In the genomic region with DNA sequence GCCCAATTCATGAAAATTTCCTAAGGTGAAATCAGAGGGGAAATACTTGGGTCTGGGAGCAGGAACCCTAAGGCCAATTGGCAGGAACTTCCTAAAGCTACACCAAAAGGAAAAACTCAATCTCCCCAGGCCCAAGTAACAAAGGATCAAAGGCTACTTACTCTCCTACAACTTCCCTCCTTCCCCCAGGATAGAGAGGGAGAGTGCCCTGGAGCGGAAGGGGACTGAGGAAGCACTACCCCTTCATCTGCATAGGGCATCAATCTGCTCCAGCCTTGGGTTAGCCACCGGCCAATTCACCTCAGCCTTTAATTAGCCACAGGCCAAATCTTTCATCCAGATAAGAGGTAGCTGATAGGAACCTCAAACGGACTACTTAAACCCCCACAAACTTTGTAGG, we compare ENCODE assay signal across 2 cellular contexts.
TF ChIP-seq lines count a peak whose summit lies in the region.

No MANE protein-coding gene starts in this region.

TF ChIP-seq in GM23338, 12 proteins besides CTCF, POLR2A, EP300 and RAD21 (continued from another document):
- no peak for TF ChIP-seq STAT1 (IDR thresholded peaks at IDR 0.05; ENCODE audit: unreplicated experiment)
- TF ChIP-seq CREB1 (CRISPR knock-in tag; IDR thresholded peaks at IDR 0.05; ENCODE audit: low read depth) = no peak
- TF ChIP-seq EZH2phosphoT487 (IDR thresholded peaks at IDR 0.05; ENCODE audit: unreplicated experiment) = no peak
- no peak for TF ChIP-seq REST (IDR thresholded peaks at IDR 0.05; ENCODE audit: unreplicated experiment)
- TF ChIP-seq, protein P1, sequence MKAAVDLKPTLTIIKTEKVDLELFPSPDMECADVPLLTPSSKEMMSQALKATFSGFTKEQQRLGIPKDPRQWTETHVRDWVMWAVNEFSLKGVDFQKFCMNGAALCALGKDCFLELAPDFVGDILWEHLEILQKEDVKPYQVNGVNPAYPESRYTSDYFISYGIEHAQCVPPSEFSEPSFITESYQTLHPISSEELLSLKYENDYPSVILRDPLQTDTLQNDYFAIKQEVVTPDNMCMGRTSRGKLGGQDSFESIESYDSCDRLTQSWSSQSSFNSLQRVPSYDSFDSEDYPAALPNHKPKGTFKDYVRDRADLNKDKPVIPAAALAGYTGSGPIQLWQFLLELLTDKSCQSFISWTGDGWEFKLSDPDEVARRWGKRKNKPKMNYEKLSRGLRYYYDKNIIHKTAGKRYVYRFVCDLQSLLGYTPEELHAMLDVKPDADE (IDR thresholded peaks at IDR 0.05) = no peak
- TF ChIP-seq ZNF114 (CRISPR knock-in tag; IDR thresholded peaks at IDR 0.05) = no peak
- no peak for TF ChIP-seq ZNF331 (CRISPR knock-in tag; IDR thresholded peaks at IDR 0.05; ENCODE audit: low read depth)
- no peak for TF ChIP-seq ZNF462 (CRISPR knock-in tag; IDR thresholded peaks at IDR 0.05)
- no peak for TF ChIP-seq EZH2 (IDR thresholded peaks at IDR 0.05; ENCODE audit: low read depth, unreplicated experiment)
TF ChIP-seq in GM23338: peak in this region for 0.

TF ChIP-seq in WTC11, 78 proteins besides CTCF, POLR2A, EP300 and RAD21:
- TF ChIP-seq, protein P2, sequence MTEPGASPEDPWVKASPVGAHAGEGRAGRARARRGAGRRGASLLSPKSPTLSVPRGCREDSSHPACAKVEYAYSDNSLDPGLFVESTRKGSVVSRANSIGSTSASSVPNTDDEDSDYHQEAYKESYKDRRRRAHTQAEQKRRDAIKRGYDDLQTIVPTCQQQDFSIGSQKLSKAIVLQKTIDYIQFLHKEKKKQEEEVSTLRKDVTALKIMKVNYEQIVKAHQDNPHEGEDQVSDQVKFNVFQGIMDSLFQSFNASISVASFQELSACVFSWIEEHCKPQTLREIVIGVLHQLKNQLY (CRISPR knock-in tag; IDR thresholded peaks at IDR 0.05) = no peak
- no peak for TF ChIP-seq SMAD4 (CRISPR knock-in tag; IDR thresholded peaks at IDR 0.05)
- TF ChIP-seq ZNF317 (CRISPR knock-in tag; IDR thresholded peaks at IDR 0.05; ENCODE audit: borderline replicate concordance, low read depth) = no peak
- no peak for TF ChIP-seq RELA (CRISPR knock-in tag; IDR thresholded peaks at IDR 0.05; ENCODE audit: borderline replicate concordance)
